In genomic region chr16:2458887-2459646, GRCh38 we compare ENCODE assay signal across 8 cellular contexts. TPM values are rescaled to one million over a fixed set of nuclear protein-coding genes. Genes with fewer than 3 reads are reported as not detected.
DNase-seq lines count a peak whose midpoint lies in the region; ATAC-seq and TF ChIP-seq lines count a peak whose summit lies in the region.

No MANE protein-coding gene starts in this region.

- no peak for ATAC-seq in stimulated activated naive CD8-positive, alpha-beta T cell treated with anti-CD3 and anti-CD28 coated beads, Interleukin-15, Interleukin-2, amounts not matched to agents 100 U/mL and 50 U/mL, for 24 hours
- ATAC-seq in activated naive CD8-positive, alpha-beta T cell treated with anti-CD3 and anti-CD28 coated beads, Interleukin-2, amount 50 U/mL, for 24 hours = no peak
- no peak for ATAC-seq in right lobe of liver

- H3K27me3 ChIP-seq in right lobe of liver = no peaks in the 10 kb centered on the region
- no peaks in the 10 kb centered on the region for H3K27me3 ChIP-seq in uterus

- H3K4me1 Mint-ChIP-seq in stimulated activated naive CD8-positive, alpha-beta T cell treated with anti-CD3 and anti-CD28 coated beads, Interleukin-15, Interleukin-2, amounts not matched to agents 100 ng/mL and 50 ng/mL, for 24 hours (ENCODE audit: low read depth) = peaks cover 12% of the 10 kb centered on the region
- peaks cover 8% of the 10 kb centered on the region for H3K4me1 Mint-ChIP-seq in activated naive CD8-positive, alpha-beta T cell treated with anti-CD3 and anti-CD28 coated beads, Interleukin-2, amount 50 U/mL, for 24 hours

- H3K27me3 Mint-ChIP-seq in stimulated activated naive CD8-positive, alpha-beta T cell treated with anti-CD3 and anti-CD28 coated beads, Interleukin-15, Interleukin-2, amounts not matched to agents 100 ng/mL and 50 ng/mL, for 24 hours = no peaks in the 10 kb centered on the region
- no peaks in the 10 kb centered on the region for H3K27me3 Mint-ChIP-seq in activated naive CD8-positive, alpha-beta T cell treated with anti-CD3 and anti-CD28 coated beads, Interleukin-2, amount 50 U/mL, for 24 hours

- TF ChIP-seq CTCF in right lobe of liver (IDR thresholded peaks at IDR 0.05) = no peak
- TF ChIP-seq CTCF in uterus (IDR thresholded peaks at IDR 0.05) = no peak

- intact Hi-C loops in right lobe of liver (cut with DNase I) = no loop called here
- intact Hi-C loops in uterus (cut with DNase I; ENCODE audit: low total_unique reads) = no loop called here

- H3K9me3 ChIP-seq in right lobe of liver (no peaks in the 10 kb centered on the region), uterus (no peaks in the 10 kb centered on the region)

- H3K27ac Mint-ChIP-seq in stimulated activated naive CD8-positive, alpha-beta T cell treated with anti-CD3 and anti-CD28 coated beads, Interleukin-15, Interleukin-2, amounts not matched to agents 100 ng/mL and 50 ng/mL, for 24 hours = peak overlapping the region; percentile 87
- peak overlapping the region; percentile 93 for H3K27ac Mint-ChIP-seq in activated naive CD8-positive, alpha-beta T cell treated with anti-CD3 and anti-CD28 coated beads, Interleukin-2, amount 50 U/mL, for 24 hours

- H3K4me1 ChIP-seq in right lobe of liver = peaks cover 0 to 9% (median 0%) of the 10 kb centered on the region in 4 donors
- H3K4me1 ChIP-seq in uterus = peaks cover 0 to 6% of the 10 kb centered on the region in 2 donors

- H3K4me3 ChIP-seq in right lobe of liver (peak overlapping the region; percentile 38 to 58 (median 46)), uterus (peak overlapping the region; percentile 46 to 56)

- H3K36me3 Mint-ChIP-seq in stimulated activated naive CD8-positive, alpha-beta T cell treated with anti-CD3 and anti-CD28 coated beads, Interleukin-15, Interleukin-2, amounts not matched to agents 100 ng/mL and 50 ng/mL, for 24 hours (ENCODE audit: low read depth) = peaks cover 11% of the 10 kb centered on the region
- peaks cover 20% of the 10 kb centered on the region for H3K36me3 Mint-ChIP-seq in activated naive CD8-positive, alpha-beta T cell treated with anti-CD3 and anti-CD28 coated beads, Interleukin-2, amount 50 U/mL, for 24 hours (ENCODE audit: low read depth)

- H3K27ac ChIP-seq in right lobe of liver = no peak overlapping the region
- peak overlapping the region; percentile 26 to 34 for H3K27ac ChIP-seq in uterus

- DNase-seq in stimulated activated naive CD8-positive, alpha-beta T cell treated with anti-CD3 and anti-CD28 coated beads, Interleukin-15, Interleukin-2, amounts not matched to agents 100 U/mL and 50 U/mL, for 24 hours = no peak
- no peak for DNase-seq in activated naive CD8-positive, alpha-beta T cell treated with anti-CD3 and anti-CD28 coated beads, Interleukin-2, amount 50 U/mL, for 24 hours
- DNase-seq in right lobe of liver (peak in 1 of 3 donors; percentile 49), uterus (no peak), superior temporal gyrus (ENCODE audit: extremely low spot score) (no peak), NCI-H2081 (lab: John Stamatoyannopoulos, UW) (no peak), GM03348 (ENCODE audit: low spot score) (no peak)

- H3K9me3 Mint-ChIP-seq in stimulated activated naive CD8-positive, alpha-beta T cell treated with anti-CD3 and anti-CD28 coated beads, Interleukin-15, Interleukin-2, amounts not matched to agents 100 ng/mL and 50 ng/mL, for 24 hours = no peaks in the 10 kb centered on the region
- H3K9me3 Mint-ChIP-seq in activated naive CD8-positive, alpha-beta T cell treated with anti-CD3 and anti-CD28 coated beads, Interleukin-2, amount 50 U/mL, for 24 hours = no peaks in the 10 kb centered on the region

- TF ChIP-seq POLR2A in right lobe of liver (IDR thresholded peaks at IDR 0.05) = no peak
- no peak for TF ChIP-seq POLR2A in uterus (IDR thresholded peaks at IDR 0.05)

- WGBS in right lobe of liver (ENCODE audit: insufficient coverage, low coverage, low lambda C conversion rate, missing lambda C conversion rate) = 9% methylated on average over 15 of the region's 18 CpGs

- peak overlapping the region; percentile 87 for H3K4me3 Mint-ChIP-seq in stimulated activated naive CD8-positive, alpha-beta T cell treated with anti-CD3 and anti-CD28 coated beads, Interleukin-15, Interleukin-2, amounts not matched to agents 100 ng/mL and 50 ng/mL, for 24 hours
- peak overlapping the region; percentile 82 for H3K4me3 Mint-ChIP-seq in activated naive CD8-positive, alpha-beta T cell treated with anti-CD3 and anti-CD28 coated beads, Interleukin-2, amount 50 U/mL, for 24 hours

- no peaks in the 10 kb centered on the region for H3K36me3 ChIP-seq in right lobe of liver
- H3K36me3 ChIP-seq in uterus = no peaks in the 10 kb centered on the region

RNA-seq across cellular contexts. Expression of gene TEDC2, which starts 0.8 kb away (rescaled TPM):
- total RNA-seq in right lobe of liver (1 to 10 TPM in 3 of 6 experiments, under 1 TPM in 3; 0.35 to 2.8 (median 0.87) TPM), uterus (1 to 10 TPM in 2 of 4 donors, not detected in 2; 1.8 to 7.0 TPM)

RNA-seq across cellular contexts. Expression of gene NTN3, which starts 12.0 kb away (rescaled TPM):
- total RNA-seq in right lobe of liver (1 to 10 TPM in 4 of 6 experiments, under 1 TPM in 2; 0.39 to 2.1 (median 1.2) TPM), uterus (10 to 100 TPM in 1 of 4 donors, 1 to 10 TPM in 1, not detected in 2; 1.3 to 15.5 TPM)

RNA-seq across cellular contexts. Expression of gene TBC1D24, which starts 15.9 kb away (rescaled TPM):
- 10 to 100 TPM; 14.9 to 22.7 (median 17.5) TPM for total RNA-seq in right lobe of liver
- total RNA-seq in uterus = 10 to 100 TPM in 1 of 4 donors, 1 to 10 TPM in 2, under 1 TPM in 1; 0.59 to 21.6 (median 4.6) TPM

RNA-seq across cellular contexts. Expression of gene CCNF, which starts 29.8 kb away (rescaled TPM):
- 1 to 10 TPM; 1.3 to 2.7 (median 1.7) TPM for total RNA-seq in right lobe of liver
- 10 to 100 TPM in 1 of 4 donors, 1 to 10 TPM in 1, under 1 TPM in 1, not detected in 1; under 0.01 to 11.8 (median 1.9) TPM for total RNA-seq in uterus

RNA-seq across cellular contexts. Expression of gene ATP6V0C, which starts 54.7 kb away (rescaled TPM):
- 100 to 1,000 TPM in 1 of 6 experiments, 10 to 100 TPM in 5; 71.5 to 100 (median 79.4) TPM for total RNA-seq in right lobe of liver
- total RNA-seq in uterus = 100 to 1,000 TPM in 1 of 4 donors, 10 to 100 TPM in 3; 14.3 to 126 (median 41.4) TPM

Comparison
In these comparisons a context has a peak if more than half of its experiments do, and no peak if none do; other contexts are left out.
1. H3K27ac ChIP-seq: peak in uterus (2 of 2); none in right lobe of liver (0 of 3).